Comparison of ENCODE assay signal across 22 cellular contexts in the genomic region with DNA sequence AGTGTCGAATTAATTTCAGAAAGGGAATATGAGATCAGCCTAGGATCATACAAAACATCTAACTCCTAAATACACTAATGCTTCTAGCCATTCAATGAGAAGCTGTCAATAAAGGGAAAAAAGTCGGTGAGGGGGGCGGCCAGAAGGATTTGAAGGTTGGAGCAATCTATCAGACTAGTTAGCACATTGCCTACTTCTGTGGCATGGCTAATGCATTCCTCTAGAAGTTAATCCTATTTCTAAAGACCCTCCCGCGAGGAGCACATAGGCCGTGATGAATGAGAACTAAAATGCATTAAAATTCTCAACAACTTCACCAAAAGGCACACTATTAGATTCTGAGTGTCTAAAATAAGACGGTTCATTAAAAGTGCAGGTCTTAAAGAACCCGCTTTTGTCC.
DNase-seq lines count a peak whose midpoint lies in the region; ATAC-seq and TF ChIP-seq lines count a peak whose summit lies in the region.
"Had no signal": no experiment of that assay in that cellular context is flagged by ENCODE, and none has a peak within 500 bp of the region (broad histone marks: within the 10 kb centered on the region; RNA-seq: fewer than 3 reads in every experiment).

No MANE protein-coding gene starts in this region.

- no peak for TF ChIP-seq RAD21 in neural cell (conservative IDR thresholded peaks at IDR 0.05)

- intact Hi-C loops in heart right ventricle (cut with DNase I) (no loop called here), transverse colon (cut with DNase I; ENCODE audit: low total_unique reads) (no loop called here)

- no peaks in the 10 kb centered on the region for H3K4me1 ChIP-seq in right atrium auricular region
- no peaks in the 10 kb centered on the region for H3K4me1 ChIP-seq in heart right ventricle
- no peaks in the 10 kb centered on the region for H3K4me1 ChIP-seq in transverse colon
- H3K4me1 ChIP-seq: BE2C had no signal

- TF ChIP-seq POLR2A in transverse colon (IDR thresholded peaks at IDR 0.05) = no peak

- DNase-seq in right atrium auricular region (ENCODE audit: low spot score) (peak; percentile 0), heart right ventricle (no peak), WERI-Rb-1 (peak; percentile 43), retinal pigment epithelial cell (ENCODE audit: low read depth) (peak; percentile 66), transverse colon (no peak), T1000 (lab: John Stamatoyannopoulos, UW) (no peak)
- DNase-seq: ACHN; AML-193; BE2C; Calu3; CD4-positive, alpha-beta T cell; CD8-positive, alpha-beta memory T cell; DMS53; DMS79 treated with DMSO at 0.1 percent for 48 hours; GF-D8; H9; HFFc6 had no signal

- H3K27ac ChIP-seq in right atrium auricular region (no peak overlapping the region), heart right ventricle (no peak overlapping the region), WERI-Rb-1 (no peak overlapping the region), neural cell (ENCODE audit: low read length) (no peak overlapping the region), transverse colon (no peak overlapping the region)
- H3K27ac ChIP-seq: 22Rv1; BLaER1 treated with 17β-estradiol and CSF1 and Interleukin-3, amounts not matched to agents 10 nM and 100 nM had no signal

- no peaks in the 10 kb centered on the region for H3K79me2 ChIP-seq in neural cell (replicated peaks; ENCODE audit: insufficient read depth, low read length)

- H3K4me3 ChIP-seq in right atrium auricular region (no peak overlapping the region), heart right ventricle (no peak overlapping the region), WERI-Rb-1 (ENCODE audit: low read depth, low read length) (no peak overlapping the region), neural cell (ENCODE audit: low read length) (peak overlapping the region; percentile 17), retinal pigment epithelial cell (ENCODE audit: low read length) (no peak overlapping the region), transverse colon (no peak overlapping the region)
- H3K4me3 ChIP-seq: BLaER1 treated with 17β-estradiol and CSF1 and Interleukin-3, amounts not matched to agents 10 nM and 100 nM; GM23338 had no signal

- no peak for TF ChIP-seq EP300 in neural cell (conservative IDR thresholded peaks at IDR 0.05; ENCODE audit: poor library complexity, severe bottlenecking)
- TF ChIP-seq EP300 in transverse colon (IDR thresholded peaks at IDR 0.05; ENCODE audit: low read depth) = no peak

- 92 to 93% methylated on average over 8 of the region's 8 CpGs for WGBS in heart right ventricle, 2 donors
- WGBS in transverse colon (ENCODE audit: low coverage in 1 of 2), 2 donors = 93% methylated on average over 3 to 8 of the region's 8 CpGs

- H3K9me2 ChIP-seq in neural cell (ENCODE audit: insufficient read depth, low read length) = no peaks in the 10 kb centered on the region

- TF ChIP-seq CTCF in right atrium auricular region (IDR thresholded peaks at IDR 0.05) = no peak
- no peak for TF ChIP-seq CTCF in heart right ventricle (IDR thresholded peaks at IDR 0.05)
- TF ChIP-seq CTCF in WERI-Rb-1 (IDR thresholded peaks at IDR 0.05; ENCODE audit: low read depth, low read length) = no peak
- TF ChIP-seq CTCF in neural cell (IDR thresholded peaks at IDR 0.05; ENCODE audit: poor library complexity, severe bottlenecking) = no peak
- TF ChIP-seq CTCF in retinal pigment epithelial cell (conservative IDR thresholded peaks at IDR 0.05; ENCODE audit: low read depth, low read length) = no peak
- TF ChIP-seq CTCF in transverse colon (IDR thresholded peaks at IDR 0.05) = no peak

- no peak overlapping the region for H3K4me2 ChIP-seq in neural cell (ENCODE audit: low read length)
- H3K4me2 ChIP-seq: BLaER1 treated with 17β-estradiol and CSF1 and Interleukin-3, amounts not matched to agents 10 nM and 100 nM; GM23338 had no signal

- H2AFZ ChIP-seq in neural cell (ENCODE audit: low read depth, low read length) = no peak overlapping the region
- H2AFZ ChIP-seq: GM23338 had no signal

- H3K36me3 ChIP-seq in right atrium auricular region (no peaks in the 10 kb centered on the region), heart right ventricle (no peaks in the 10 kb centered on the region), WERI-Rb-1 (0 out of 2 replicates have a peak, but pooled peaks cover 3% of the 10 kb centered on the region), neural cell (ENCODE audit: insufficient read depth, low read length) (no peaks in the 10 kb centered on the region), transverse colon (no peaks in the 10 kb centered on the region)
- H3K36me3 ChIP-seq: BE2C had no signal

- in situ Hi-C loops in transverse colon (cut with MboI; ENCODE audit: low pct_ligation_motif_present in 1 of 4, low pct_unique_long_range_greater_than_20kb in 1 of 4, low sequenced_read_pairs in 3 of 4) = no loop called here

- no peaks in the 10 kb centered on the region for H4K20me1 ChIP-seq in neural cell (ENCODE audit: insufficient read depth)

- no peak overlapping the region for H3K9ac ChIP-seq in neural cell (ENCODE audit: low read length)
- H3K9ac ChIP-seq: BLaER1 treated with 17β-estradiol and CSF1 and Interleukin-3, amounts not matched to agents 10 nM and 100 nM had no signal

- H3K9me3 ChIP-seq in right atrium auricular region (no peaks in the 10 kb centered on the region), heart right ventricle (no peaks in the 10 kb centered on the region), WERI-Rb-1 (ENCODE audit: severe bottlenecking) (no peaks in the 10 kb centered on the region), neural cell (ENCODE audit: low read length) (no peaks in the 10 kb centered on the region), transverse colon (no peaks in the 10 kb centered on the region)
- H3K9me3 ChIP-seq: BE2C; BLaER1 treated with 17β-estradiol and CSF1 and Interleukin-3, amounts not matched to agents 10 nM and 100 nM had no signal

- no peaks in the 10 kb centered on the region for H3F3A ChIP-seq in neural cell (ENCODE audit: insufficient read depth, low read length, poor library complexity, severe bottlenecking)

- ATAC-seq in heart right ventricle = no peak
- ATAC-seq in HG02642 (IDR thresholded peaks at IDR 0.05; ENCODE audit: poor library complexity, unreplicated experiment) = no peak
- ATAC-seq: GM23338 had no signal

- H3K27me3 ChIP-seq in right atrium auricular region (no peaks in the 10 kb centered on the region), heart right ventricle (no peaks in the 10 kb centered on the region), WERI-Rb-1 (ENCODE audit: insufficient read depth, low read depth, severe bottlenecking) (no peaks in the 10 kb centered on the region), neural cell (ENCODE audit: insufficient read depth, low read depth, low read length) (peaks cover 81% of the 10 kb centered on the region), transverse colon (no peaks in the 10 kb centered on the region)
- H3K27me3 ChIP-seq: BE2C; BLaER1 treated with 17β-estradiol and CSF1 and Interleukin-3, amounts not matched to agents 10 nM and 100 nM had no signal

TF ChIP-seq in neural cell, 6 proteins besides CTCF, POLR2A, EP300 and RAD21:
- TF ChIP-seq MXI1 (conservative IDR thresholded peaks at IDR 0.05; ENCODE audit: poor library complexity, severe bottlenecking) = no peak
- no peak for TF ChIP-seq SMC3 (conservative IDR thresholded peaks at IDR 0.05; ENCODE audit: poor library complexity)
- no peak for TF ChIP-seq POLR2AphosphoS5 (IDR thresholded peaks at IDR 0.05)
- TF ChIP-seq REST (IDR thresholded peaks at IDR 0.05; ENCODE audit: borderline replicate concordance) = no peak
- TF ChIP-seq EZH2 (IDR thresholded peaks at IDR 0.05; ENCODE audit: borderline replicate concordance, insufficient read depth, low read length, poor library complexity, severe bottlenecking) = no peak
- TF ChIP-seq TAF1 (IDR thresholded peaks at IDR 0.05; ENCODE audit: low read depth) = no peak

Comparison
In these comparisons a context has a peak if more than half of its experiments do, and no peak if none do; other contexts are left out.
1. DNase-seq: peak in right atrium auricular region (single experiment), WERI-Rb-1 (single experiment) and retinal pigment epithelial cell (single experiment); none in heart right ventricle (0 of 2), transverse colon (single experiment) and T1000 (single experiment).